Comparison of ENCODE assay signal across 34 cellular contexts in genomic region chr6:12598919-12599318, GRCh38.
"Had no signal": no experiment of that assay in that cellular context is flagged by ENCODE, and none has a peak within 500 bp of the region (broad histone marks: within the 10 kb centered on the region; RNA-seq: fewer than 3 reads in every experiment).

No MANE protein-coding gene starts in this region.

- H3K4me3 ChIP-seq: body of pancreas, breast epithelium, K562, PC-9, SK-N-MC had no signal

- H3K4me1 Mint-ChIP-seq: activated naive CD4-positive, alpha-beta T cell treated with anti-CD3 and anti-CD28 coated beads, Interleukin-2, amount 50 U/mL, for 24 hours; activated naive CD8-positive, alpha-beta T cell treated with anti-CD3 and anti-CD28 coated beads, Interleukin-2, amount 10 ng/mL, durations not matched to agents 7 days and 5 days had no signal

- H3K9me3 Mint-ChIP-seq: activated B cell treated with CpG ODN at 0.5 μM for 24 hours; activated CD8-positive, alpha-beta T cell treated with anti-CD3 and anti-CD28 coated beads for 36 hours; activated naive CD4-positive, alpha-beta T cell treated with anti-CD3 and anti-CD28 coated beads, Interleukin-2, amount 50 U/mL, for 24 hours; activated naive CD8-positive, alpha-beta T cell treated with anti-CD3 and anti-CD28 coated beads, Interleukin-2, amount 10 ng/mL, durations not matched to agents 7 days and 5 days; activated T-helper 2 cell treated with anti-CD3 and anti-CD28 coated beads, Interferon-gamma antibody, Interleukin-2, Interleukin-4, amounts not matched to agents 10 μg/mL and 5 μg/mL and 100 μg/mL, durations not matched to agents 14 hours and 24 hours and 36 hours had no signal

- H3K9me3 ChIP-seq: body of pancreas, breast epithelium had no signal

- H3K4me3 Mint-ChIP-seq: activated B cell treated with CpG ODN at 0.5 μM for 24 hours; activated CD8-positive, alpha-beta T cell treated with anti-CD3 and anti-CD28 coated beads for 36 hours; activated naive CD4-positive, alpha-beta T cell treated with anti-CD3 and anti-CD28 coated beads, Interleukin-2, amount 50 U/mL, for 24 hours; activated naive CD8-positive, alpha-beta T cell treated with anti-CD3 and anti-CD28 coated beads, Interleukin-2, amount 10 ng/mL, durations not matched to agents 7 days and 5 days had no signal

- H3K4me2 ChIP-seq: PC-9 had no signal

- H3K36me3 Mint-ChIP-seq: activated naive CD4-positive, alpha-beta T cell treated with anti-CD3 and anti-CD28 coated beads, Interleukin-2, amount 50 U/mL, for 24 hours; activated naive CD8-positive, alpha-beta T cell treated with anti-CD3 and anti-CD28 coated beads, Interleukin-2, amount 10 ng/mL, durations not matched to agents 7 days and 5 days had no signal

- H3K36me3 ChIP-seq: breast epithelium had no signal

- H3K27me3 ChIP-seq: body of pancreas, breast epithelium had no signal

- H3K27ac Mint-ChIP-seq: activated B cell treated with CpG ODN at 0.5 μM for 24 hours; activated CD8-positive, alpha-beta T cell treated with anti-CD3 and anti-CD28 coated beads for 36 hours; activated naive CD4-positive, alpha-beta T cell treated with anti-CD3 and anti-CD28 coated beads, Interleukin-2, amount 50 U/mL, for 24 hours; activated naive CD8-positive, alpha-beta T cell treated with anti-CD3 and anti-CD28 coated beads, Interleukin-2, amount 10 ng/mL, durations not matched to agents 7 days and 5 days; activated T-helper 2 cell treated with anti-CD3 and anti-CD28 coated beads, Interferon-gamma antibody, Interleukin-2, Interleukin-4, amounts not matched to agents 10 μg/mL and 5 μg/mL and 100 μg/mL, durations not matched to agents 14 hours and 24 hours and 36 hours had no signal

- H3K27ac ChIP-seq: body of pancreas, breast epithelium, PC-9, SK-N-MC, VCaP had no signal

- FAIRE-seq: astrocyte, K562 had no signal

- ATAC-seq: activated CD8-positive, alpha-beta T cell treated with anti-CD3 and anti-CD28 coated beads for 36 hours; body of pancreas; K562 had no signal

- DNase-seq: activated B cell treated with CpG ODN at 0.5 μM for 24 hours; activated CD4-positive, alpha-beta T cell treated with anti-CD3 and anti-CD28 coated beads for 4 hours; activated CD4-positive, alpha-beta T cell treated with anti-CD3 and anti-CD28 coated beads, Interleukin-2, amount 50 U/mL, for 1 hour; activated CD4-positive, CD25-positive, alpha-beta regulatory T cell treated with anti-CD3 and anti-CD28 coated beads, Interleukin-2, amount 50 U/mL, for 72 hours; activated CD8-positive, alpha-beta T cell treated with anti-CD3 and anti-CD28 coated beads for 36 hours; activated gamma-delta T cell; activated naive CD4-positive, alpha-beta T cell treated with Interleukin-2 at 50 U/mL for 16 hours; activated naive CD8-positive, alpha-beta T cell treated with anti-CD3 and anti-CD28 coated beads, Interleukin-2, amount 10 ng/mL, durations not matched to agents 7 days and 5 days; activated T-cell treated with anti-CD3 and anti-CD28 coated beads, Interleukin-2, amount 50 U/mL, for 1 hour; body of pancreas; NCI-H1048; NCI-H1105 treated with DMSO at 0.1 percent for 48 hours; NCI-H1436; NCI-H1694 treated with DMSO at 0.1 percent for 48 hours; NCI-H2029; NCI-H2107; NCI-H226; NCI-H446 treated with DMSO at 0.1 percent for 48 hours; NCI-H524; NCI-H69; NK-92 treated with Interleukin-12 subunit alpha and Interleukin-12 subunit beta, amount 100 ng/mL, for 24 hours; Right ventricle myocardium superior; SW 1271; T-helper 1 cell; T-helper 2 cell; T-helper 9 cell had no signal

- H3K27me3 Mint-ChIP-seq: activated B cell treated with CpG ODN at 0.5 μM for 24 hours had no signal

- H3K4me1 ChIP-seq: body of pancreas, breast epithelium had no signal
